ENCODE assay signal across 16 cellular contexts in the genomic region with DNA sequence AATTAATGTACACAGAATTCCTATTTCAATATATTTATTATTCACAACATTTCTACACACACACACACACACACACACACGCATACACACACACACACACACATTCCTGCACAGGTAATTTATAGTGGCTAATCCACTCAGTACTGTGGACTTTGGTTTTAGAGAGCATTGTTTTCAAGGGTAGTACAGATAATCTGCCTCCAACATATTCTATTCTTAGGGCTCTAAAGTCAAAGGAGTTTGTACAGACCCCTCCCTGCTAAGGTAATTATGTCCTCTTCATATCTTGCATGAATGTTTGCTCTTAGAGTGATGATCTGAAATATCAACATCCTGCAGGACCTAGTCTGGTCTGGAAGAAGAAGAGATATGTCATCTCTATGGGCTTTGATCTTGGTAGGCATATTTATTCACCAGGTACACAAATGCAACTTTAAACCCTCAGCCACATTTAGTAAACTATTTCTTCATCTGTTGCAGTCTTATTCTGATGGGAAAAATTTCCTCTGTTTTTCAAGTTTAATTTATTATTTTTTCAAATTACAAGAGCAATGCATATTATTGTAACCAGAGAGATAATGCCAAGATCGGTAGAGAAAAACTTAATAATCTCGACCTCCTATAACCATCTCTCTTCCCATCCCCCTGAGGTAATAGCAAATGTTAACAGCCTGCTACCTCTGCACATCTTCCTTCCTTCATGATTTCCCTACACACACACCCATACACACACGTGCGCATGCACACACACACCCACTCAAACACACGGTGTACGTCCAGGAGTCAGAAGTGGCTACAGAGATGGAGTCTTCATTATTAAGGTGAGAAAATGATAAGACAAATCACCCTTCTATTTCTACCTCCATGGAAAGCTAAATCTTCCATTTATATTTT. TPM values are rescaled to one million over a fixed set of nuclear protein-coding genes. Genes with fewer than 3 reads are reported as not detected.
A peak's percentile ranks its signal among the peaks of the same experiment; 100 is the strongest.
DNase-seq lines count a peak whose midpoint lies in the region; ATAC-seq, FAIRE-seq and TF ChIP-seq lines count a peak whose summit lies in the region.
"Had no signal": no experiment of that assay in that cellular context is flagged by ENCODE, and none has a peak within 500 bp of the region (broad histone marks: within the 10 kb centered on the region; RNA-seq: fewer than 3 reads in every experiment).

No MANE protein-coding gene starts in this region.

- H3K4me3 ChIP-seq in HepG2 (replicated peaks in 1 of 3; ENCODE audit: insufficient read depth in 1 of 3, low read depth in 2 of 3, low read length in 3 of 3) = peak overlapping the region in 2 of 3 experiments; percentile 9 to 29; a peak in 1 of 6 replicates
- H3K4me3 ChIP-seq in right lobe of liver = no peak overlapping the region
- H3K4me3 ChIP-seq in K562 = no peak overlapping the region
- no peak overlapping the region for H3K4me3 ChIP-seq in small intestine (ENCODE audit: low read depth in 1 of 2, low read length in 2 of 2)
- H3K4me3 ChIP-seq: BLaER1 treated with 17β-estradiol and CSF1 and Interleukin-3, amounts not matched to agents 10 nM and 100 nM; GM23338 had no signal

- peak; percentile 93 for ATAC-seq in HepG2
- ATAC-seq in right lobe of liver = no peak
- ATAC-seq in K562 = peak; percentile 77
- ATAC-seq in activated CD8-positive, alpha-beta T cell treated with anti-CD3 and anti-CD28 coated beads, Interleukin-2, amount 10 ng/mL, durations not matched to agents 7 days and 5 days = no peak
- ATAC-seq: CD8-positive, alpha-beta T cell; GM23338 had no signal

- H3K9me3 ChIP-seq in HepG2 (ENCODE audit: low read length) = no peaks in the 10 kb centered on the region
- no peaks in the 10 kb centered on the region for H3K9me3 ChIP-seq in right lobe of liver
- no peaks in the 10 kb centered on the region for H3K9me3 ChIP-seq in K562 (replicated peaks; ENCODE audit: control insufficient read depth, insufficient read depth, low read depth, low read length)
- H3K9me3 ChIP-seq in small intestine (ENCODE audit: control insufficient read depth, low read depth) = no peaks in the 10 kb centered on the region
- H3K9me3 ChIP-seq: BLaER1 treated with 17β-estradiol and CSF1 and Interleukin-3, amounts not matched to agents 10 nM and 100 nM had no signal

- TF ChIP-seq RAD21 in HepG2 (CRISPR knock-in tag; IDR thresholded peaks at IDR 0.05) (no peak; the same call in 1 of the 2 replicates), K562 (CRISPR knock-in tag; conservative IDR thresholded peaks at IDR 0.05 in 1 of 2, IDR thresholded peaks at IDR 0.05 in 1 of 2) (no peak)

- H4K20me1 ChIP-seq in HepG2 (ENCODE audit: insufficient read depth, low read length) (no peaks in the 10 kb centered on the region), K562 (replicated peaks; ENCODE audit: control insufficient read depth, insufficient read depth, low read length) (no peaks in the 10 kb centered on the region)
- H4K20me1 ChIP-seq: BLaER1 treated with 17β-estradiol and CSF1 and Interleukin-3, amounts not matched to agents 10 nM and 100 nM had no signal

- intact Hi-C loops in HepG2 (cut with micrococcal nuclease; ENCODE audit: unreplicated experiment) = loop anchor here (2.0 kb wide), 1 partner anchor 19 kb away; a partner anchor contains a TSS
- intact Hi-C loops in right lobe of liver (cut with DNase I) = no loop called here
- intact Hi-C loops in K562 (cut with micrococcal nuclease) = no loop called here

- no peaks in the 10 kb centered on the region for H3K9me3 Mint-ChIP-seq in activated CD8-positive, alpha-beta T cell treated with anti-CD3 and anti-CD28 coated beads, Interleukin-2, amount 10 ng/mL, durations not matched to agents 7 days and 5 days (ENCODE audit: insufficient read depth)
- H3K9me3 Mint-ChIP-seq: CD8-positive, alpha-beta T cell; GM23338 had no signal

- in situ Hi-C loops in HepG2 (cut with HindIII; ENCODE audit: extremely low pct_ligation_motif_present, low pct_unique_long_range_greater_than_20kb) (no loop called here), K562 (cut with MboI) (no loop called here)

- WGBS in HepG2 (ENCODE audit: low lambda C conversion rate) = 3% methylated on average over 7 of the region's 7 CpGs
- WGBS in right lobe of liver (ENCODE audit: insufficient coverage, low coverage, low lambda C conversion rate, missing lambda C conversion rate) = 89% methylated on average over 7 of the region's 7 CpGs
- 27% methylated on average over 7 of the region's 7 CpGs for WGBS in K562 (ENCODE audit: insufficient coverage, low coverage, missing lambda C conversion rate)
- 63 to 79% (median 71%) methylated on average over 7 of the region's 7 CpGs for WGBS in small intestine, 3 donors

- no peak for TF ChIP-seq POLR2A in HepG2 (IDR thresholded peaks at IDR 0.05; ENCODE audit: insufficient read depth in 1 of 2, low read depth in 2 of 2, low read length in 2 of 2)
- TF ChIP-seq POLR2A in right lobe of liver (IDR thresholded peaks at IDR 0.05) = no peak
- no peak for TF ChIP-seq POLR2A in K562 (conservative IDR thresholded peaks at IDR 0.05)

- H3K4me1 ChIP-seq in HepG2 (ENCODE audit: insufficient read depth, low read length) = peaks cover 76% of the 10 kb centered on the region
- H3K4me1 ChIP-seq in right lobe of liver = no peaks in the 10 kb centered on the region
- H3K4me1 ChIP-seq in K562 (replicated peaks in 1 of 2; ENCODE audit: control insufficient read depth in 2 of 2, insufficient read depth in 2 of 2, low read length in 2 of 2) = peaks cover 0 to 18% of the 10 kb centered on the region in 2 experiments; a peak in 2 of 5 replicates
- no peaks in the 10 kb centered on the region for H3K4me1 ChIP-seq in small intestine (ENCODE audit: control insufficient read depth in 2 of 2, insufficient read depth in 1 of 2, low read depth in 1 of 2, low read length in 1 of 2)

- TF ChIP-seq CTCF in HepG2 (CRISPR knock-in tag; IDR thresholded peaks at IDR 0.05) (no peak), right lobe of liver (IDR thresholded peaks at IDR 0.05) (no peak), K562 (IDR thresholded peaks at IDR 0.05 in 2 of 3, conservative IDR thresholded peaks at IDR 0.05 in 1 of 3; ENCODE audit: insufficient read depth in 2 of 3, low read depth in 1 of 3, low read length in 3 of 3) (no peak)

- H3K9ac ChIP-seq in HepG2 (ENCODE audit: insufficient read depth, low read depth, low read length) = peak overlapping the region; percentile 45; the same call in 1 of the 2 replicates
- no peak overlapping the region for H3K9ac ChIP-seq in K562 (ENCODE audit: insufficient read depth in 1 of 2, low read depth in 2 of 2, low read length in 2 of 2)
- H3K9ac ChIP-seq: BLaER1 treated with 17β-estradiol and CSF1 and Interleukin-3, amounts not matched to agents 10 nM and 100 nM had no signal

- BruUV-seq in HepG2 (replicated peaks; lab: Mats Ljungman, UMichigan) (no TSS peak), K562 (replicated peaks; lab: Mats Ljungman, UMichigan) (no TSS peak)

- H3K36me3 Mint-ChIP-seq in activated CD8-positive, alpha-beta T cell treated with anti-CD3 and anti-CD28 coated beads, Interleukin-2, amount 10 ng/mL, durations not matched to agents 7 days and 5 days (ENCODE audit: low read depth) = peaks cover 9% of the 10 kb centered on the region

- H3K27me3 ChIP-seq in HepG2 (ENCODE audit: control insufficient read depth in 1 of 2, insufficient read depth in 2 of 2, low read length in 2 of 2) (no peaks in the 10 kb centered on the region), right lobe of liver (no peaks in the 10 kb centered on the region), K562 (ENCODE audit: control insufficient read depth in 2 of 2, insufficient read depth in 2 of 2, low read length in 2 of 2) (no peaks in the 10 kb centered on the region), small intestine (ENCODE audit: control insufficient read depth in 2 of 2, insufficient read depth in 2 of 2, low read length in 2 of 2) (no peaks in the 10 kb centered on the region)
- H3K27me3 ChIP-seq: BLaER1 treated with 17β-estradiol and CSF1 and Interleukin-3, amounts not matched to agents 10 nM and 100 nM had no signal

- H2AFZ ChIP-seq in HepG2 (ENCODE audit: low read length) = no peak overlapping the region
- no peak overlapping the region for H2AFZ ChIP-seq in K562 (ENCODE audit: low read depth, low read length)
- H2AFZ ChIP-seq: GM23338 had no signal

- H3K27ac ChIP-seq in HepG2 (ENCODE audit: extremely low read length, insufficient read depth, low read length) (peak overlapping the region; percentile 81), right lobe of liver (no peak overlapping the region), K562 (ENCODE audit: extremely low read depth, low read depth, low read length) (no peak overlapping the region), small intestine (ENCODE audit: low read depth in 1 of 2, low read length in 1 of 2) (no peak overlapping the region)
- H3K27ac ChIP-seq: BLaER1 treated with 17β-estradiol and CSF1 and Interleukin-3, amounts not matched to agents 10 nM and 100 nM; HL-60 had no signal

- H3K27me3 Mint-ChIP-seq in activated CD8-positive, alpha-beta T cell treated with anti-CD3 and anti-CD28 coated beads, Interleukin-2, amount 10 ng/mL, durations not matched to agents 7 days and 5 days (ENCODE audit: low read depth) = peaks cover 9% of the 10 kb centered on the region
- H3K27me3 Mint-ChIP-seq: B cell had no signal

- no peak overlapping the region for H3K4me3 Mint-ChIP-seq in activated CD8-positive, alpha-beta T cell treated with anti-CD3 and anti-CD28 coated beads, Interleukin-2, amount 10 ng/mL, durations not matched to agents 7 days and 5 days
- H3K4me3 Mint-ChIP-seq: B cell; CD8-positive, alpha-beta T cell; GM23338 had no signal

- CTCF ChIA-PET in HepG2 (lab: Yijun Ruan, JAX; ENCODE audit: low intra/inter-chr PET ratio, low total read pairs) = no interaction called here
- CTCF ChIA-PET in K562 (lab: Yijun Ruan, JAX; ENCODE audit: low intra/inter-chr PET ratio) = no interaction called here
- CTCF ChIA-PET in activated CD8-positive, alpha-beta T cell treated with anti-CD3 and anti-CD28 coated beads, Interleukin-2, amount 10 ng/mL, durations not matched to agents 7 days and 5 days (lab: Charles Lee) = no interaction called here

- H3K4me1 Mint-ChIP-seq in activated CD8-positive, alpha-beta T cell treated with anti-CD3 and anti-CD28 coated beads, Interleukin-2, amount 10 ng/mL, durations not matched to agents 7 days and 5 days (ENCODE audit: low read depth) = peaks cover 11% of the 10 kb centered on the region
- H3K4me1 Mint-ChIP-seq: GM23338 had no signal

- H3K36me3 ChIP-seq in HepG2 (replicated peaks in 1 of 2; ENCODE audit: control insufficient read depth in 1 of 2, insufficient read depth in 2 of 2, low read length in 2 of 2) = 0 out of 5 replicates have a peak, but pooled peaks cover 0 to 2% of the 10 kb centered on the region in 2 experiments
- no peaks in the 10 kb centered on the region for H3K36me3 ChIP-seq in right lobe of liver
- H3K36me3 ChIP-seq in K562 (ENCODE audit: control insufficient read depth, insufficient read depth, low read length) = no peaks in the 10 kb centered on the region
- H3K36me3 ChIP-seq in small intestine (ENCODE audit: control insufficient read depth in 2 of 2, insufficient read depth in 2 of 2, low read length in 2 of 2) = no peaks in the 10 kb centered on the region
- H3K36me3 ChIP-seq: BLaER1 treated with 17β-estradiol and CSF1 and Interleukin-3, amounts not matched to agents 10 nM and 100 nM had no signal

- no peak overlapping the region for H3K27ac Mint-ChIP-seq in activated CD8-positive, alpha-beta T cell treated with anti-CD3 and anti-CD28 coated beads, Interleukin-2, amount 10 ng/mL, durations not matched to agents 7 days and 5 days
- H3K27ac Mint-ChIP-seq: B cell; CD8-positive, alpha-beta T cell; GM23338 had no signal

- peak; percentile 50 for FAIRE-seq in HepG2 (lab: Jason Lieb, UNC)
- peak; percentile 23 for FAIRE-seq in K562 (lab: Jason Lieb, UNC)
- FAIRE-seq in small intestine (lab: Jason Lieb, UNC) = no peak
- FAIRE-seq: H54 had no signal

- peak; percentile 100 for DNase-seq in HepG2 (ENCODE audit: low spot score)
- no peak for DNase-seq in right lobe of liver
- DNase-seq in K562 (ENCODE audit: extremely low read depth in 1 of 4, low spot score in 3 of 4) = peak in 2 of 4 experiments; percentile 31 to 45
- peak; percentile 49 for DNase-seq in small intestine
- no peak for DNase-seq in activated CD8-positive, alpha-beta T cell treated with anti-CD3 and anti-CD28 coated beads, Interleukin-2, amount 10 ng/mL, durations not matched to agents 7 days and 5 days
- no peak for DNase-seq in OCI-M1 (lab: John Stamatoyannopoulos, UW)
- DNase-seq: CD8-positive, alpha-beta T cell; DMS79 treated with DMSO at 0.1 percent for 48 hours; GF-D8; HCEC 1CT; IMR-90 had no signal

- POLR2A ChIA-PET in HepG2 (lab: Yijun Ruan, JAX) = interaction anchor here (0.9 to 1.8 kb wide), 2 partner anchors 15 kb away, joined by 3 to 6 read pairs; no protein-coding TSS in a partner anchor
- POLR2A ChIA-PET in K562 (lab: Yijun Ruan, JAX) = no interaction called here
- POLR2A ChIA-PET in activated CD8-positive, alpha-beta T cell treated with anti-CD3 and anti-CD28 coated beads, Interleukin-2, amount 10 ng/mL, durations not matched to agents 7 days and 5 days (lab: Charles Lee) = no interaction called here

- H3K4me2 ChIP-seq in HepG2 (ENCODE audit: low read depth, low read length) = peak overlapping the region; percentile 79
- no peak overlapping the region for H3K4me2 ChIP-seq in K562 (ENCODE audit: insufficient read depth, low read length)
- H3K4me2 ChIP-seq: BLaER1 treated with 17β-estradiol and CSF1 and Interleukin-3, amounts not matched to agents 10 nM and 100 nM; GM23338 had no signal

- no peaks in the 10 kb centered on the region for H3K9me1 ChIP-seq in K562 (ENCODE audit: control insufficient read depth, insufficient read depth, low read length)

- peak; percentile 40 to 98; a peak in 3 of 4 replicates for TF ChIP-seq EP300 in HepG2 (IDR thresholded peaks at IDR 0.05; ENCODE audit: low read depth in 2 of 2, low read length in 2 of 2)
- TF ChIP-seq EP300 in HepG2 (CRISPR knock-in tag; IDR thresholded peaks at IDR 0.05; ENCODE audit: borderline replicate concordance) = peak; percentile 97
- TF ChIP-seq EP300 in K562 (IDR thresholded peaks at IDR 0.05; ENCODE audit: low read length) = peak; percentile 46; the same call in 1 of the 2 replicates

- H3K79me2 ChIP-seq in HepG2 (ENCODE audit: insufficient read depth, low read length) (peaks cover 12% of the 10 kb centered on the region), K562 (ENCODE audit: control insufficient read depth, insufficient read depth, low read length) (no peaks in the 10 kb centered on the region)

RNA-seq across cellular contexts. Expression of a gene that starts 18.3 kb away (rescaled TPM):
- 106 and 143 TPM in 2 replicates for total RNA-seq in HepG2 (2016; rRNA removed; fragmentation: Illumina TruSeq; extraction: Trizol)
- 94.0 and 107 TPM in 2 replicates for total RNA-seq in HepG2 (2016; cell fraction: cytosol; rRNA removed; fragmentation: Illumina TruSeq; extraction: Trizol; ENCODE audit: low read depth)
- total RNA-seq in HepG2 (2016; cell fraction: insoluble cytoplasmic fraction; rRNA removed; fragmentation: Illumina TruSeq; extraction: Trizol) = 104 and 137 TPM in 2 replicates
- 150 and 161 TPM in 2 replicates for total RNA-seq in HepG2 (2016; cell fraction: membrane; rRNA removed; fragmentation: Illumina TruSeq; extraction: Trizol)
- 60.9 and 61.8 TPM in 2 replicates for total RNA-seq in HepG2 (2016; cell fraction: nucleus; rRNA removed; fragmentation: Illumina TruSeq; extraction: Trizol)
- 88.0 and 116 TPM in 2 replicates for polyA plus RNA-seq in HepG2 (2011; rRNA removed)
- 52.2 and 52.3 TPM in 2 replicates for polyA plus RNA-seq in HepG2 (2011; cell fraction: cytosol; rRNA removed)
- 21.1 and 23.6 TPM in 2 replicates for polyA plus RNA-seq in HepG2 (2011; cell fraction: nucleus; rRNA removed)
- polyA plus RNA-seq in HepG2 (2012) = 93.6 and 130 TPM in 2 replicates
- 173 and 208 TPM in 2 replicates for polyA plus RNA-seq in HepG2 (2016; cell fraction: cytosol; fragmentation: Illumina TruSeq; extraction: Trizol; ENCODE audit: low read depth)
- 189 and 200 TPM in 2 replicates for polyA plus RNA-seq in HepG2 (2016; cell fraction: insoluble cytoplasmic fraction; fragmentation: Illumina TruSeq; extraction: Trizol; ENCODE audit: low read depth)
- 177 and 214 TPM in 2 replicates for polyA plus RNA-seq in HepG2 (2016; cell fraction: membrane; fragmentation: Illumina TruSeq; extraction: Trizol; ENCODE audit: low read depth)
- polyA plus RNA-seq in HepG2 (2016; cell fraction: nucleus; fragmentation: Illumina TruSeq; extraction: Trizol; ENCODE audit: insufficient read depth, low read depth) = 95.8 and 99.1 TPM in 2 replicates
- polyA minus RNA-seq in HepG2 (2011; rRNA and poly(A)+ RNA removed; ENCODE audit: low replicate concordance) = 15.2 and 28.4 TPM in 2 replicates
- 20.3 and 21.8 TPM in 2 replicates for polyA minus RNA-seq in HepG2 (2011; cell fraction: cytosol; rRNA and poly(A)+ RNA removed)
- 56.9 and 77.9 TPM in 2 replicates for polyA minus RNA-seq in HepG2 (2011; cell fraction: nucleus; rRNA and poly(A)+ RNA removed)
- 10 to 100 TPM in 5 of 6 experiments, 1 to 10 TPM in 1; 9.8 to 31.4 (median 25.7) TPM for total RNA-seq in right lobe of liver
- total RNA-seq in K562 (2011; cell fraction: chromatin; rRNA removed; ENCODE audit: low replicate concordance) = 11.4 and 20.9 TPM in 2 replicates
- 8.0 and 10.5 TPM in 2 replicates for total RNA-seq in K562 (2011; cell fraction: nucleolus; rRNA removed)
- total RNA-seq in K562 (2011; cell fraction: nucleoplasm; rRNA removed) = 19.5 and 32.4 TPM in 2 replicates
- total RNA-seq in K562 (2014; rRNA removed) = 58.0 and 59.3 TPM in 2 replicates
- 57.3 and 57.5 TPM in 2 replicates for total RNA-seq in K562 (2014; rRNA removed; fragmentation: Illumina TruSeq; extraction: Trizol)
- 53.2 and 55.1 TPM in 2 replicates for total RNA-seq in K562 (2015; rRNA removed; fragmentation: Illumina TruSeq; extraction: Trizol)
- 70.0 and 84.1 TPM in 2 replicates for total RNA-seq in K562 (2021)
- polyA plus RNA-seq in K562 (2011; rRNA removed) = 37.6 and 73.7 TPM in 2 replicates
- 15.2 and 19.0 TPM in 2 replicates for polyA plus RNA-seq in K562 (2011; cell fraction: cytosol; rRNA removed)
- 11.7 and 13.1 TPM in 2 replicates for polyA plus RNA-seq in K562 (2011; cell fraction: nucleus; rRNA removed)
- 37.9 and 80.1 TPM in 2 replicates for polyA plus RNA-seq in K562 (2012)
- 26.7 and 30.9 TPM in 2 replicates for polyA plus RNA-seq in K562 (2014; fragmentation: Illumina TruSeq; extraction: Trizol)
- polyA plus RNA-seq in K562 (2014; fragmentation: Nextera tagmentation; extraction: Ambion mirVana) = 10 to 100 TPM; 25.7 to 33.2 TPM
- polyA plus RNA-seq in K562 (2014; rRNA removed) = 58.9 and 70.2 TPM in 2 replicates
- 4.4 and 9.5 TPM in 2 replicates for polyA minus RNA-seq in K562 (2011; rRNA and poly(A)+ RNA removed)
- polyA minus RNA-seq in K562 (2011; cell fraction: cytosol; rRNA and poly(A)+ RNA removed) = 9.3 and 12.3 TPM in 2 replicates
- 9.0 and 15.3 TPM in 2 replicates for polyA minus RNA-seq in K562 (2011; cell fraction: nucleus; rRNA and poly(A)+ RNA removed)
- polyA plus RNA-seq in small intestine = 100 to 1,000 TPM in 1 of 3 donors, 10 to 100 TPM in 2; 44.3 to 116 (median 66.0) TPM
- 10 to 100 TPM; 44.5 to 45.7 TPM for total RNA-seq in activated CD8-positive, alpha-beta T cell treated with anti-CD3 and anti-CD28 coated beads, Interleukin-2, amount 10 ng/mL, durations not matched to agents 7 days and 5 days

Comparison
In these comparisons a context has a peak if more than half of its experiments do, and no peak if none do; other contexts are left out.
1. ATAC-seq: peak in HepG2 (single experiment) and K562 (single experiment); none in right lobe of liver (0 of 4) and activated CD8-positive, alpha-beta T cell treated with anti-CD3 and anti-CD28 coated beads, Interleukin-2, amount 10 ng/mL, durations not matched to agents 7 days and 5 days (single experiment).
2. DNase-seq: peak in HepG2 (single experiment) and small intestine (single experiment); none in right lobe of liver (0 of 3), activated CD8-positive, alpha-beta T cell treated with anti-CD3 and anti-CD28 coated beads, Interleukin-2, amount 10 ng/mL, durations not matched to agents 7 days and 5 days (single experiment) and OCI-M1 (single experiment).
3. H3K4me3 ChIP-seq: peak in HepG2 (2 of 3); none in right lobe of liver (0 of 3), K562 (single experiment) and small intestine (0 of 2).